In the genomic region with DNA sequence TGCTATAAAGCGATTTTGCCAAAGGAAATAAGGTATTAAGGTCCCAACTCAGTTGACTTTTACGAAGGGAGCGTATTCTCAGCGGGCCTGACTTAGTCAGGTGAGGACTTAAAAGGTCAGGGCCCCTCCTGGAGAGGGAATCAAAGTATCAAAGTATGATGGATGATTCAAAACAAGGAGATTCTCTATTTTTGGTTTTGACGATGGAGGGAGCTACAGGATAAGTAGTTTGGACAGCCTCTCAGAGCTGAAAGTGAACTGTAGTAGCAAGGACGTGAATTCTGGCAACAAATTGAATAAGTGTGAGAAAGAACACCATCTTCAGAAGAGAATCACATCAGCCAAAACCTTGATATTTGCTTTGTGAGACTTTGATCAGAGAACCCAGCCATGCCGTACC, we compare ENCODE assay signal across 25 cellular contexts.
"Had no signal": no experiment of that assay in that cellular context is flagged by ENCODE, and none has a peak within 500 bp of the region (broad histone marks: within the 10 kb centered on the region; RNA-seq: fewer than 3 reads in every experiment).

No MANE protein-coding gene starts in this region.

- H3K27ac ChIP-seq: breast epithelium, gastroesophageal sphincter, hepatocyte, ovary, skin epidermis, testis, transverse colon had no signal

- FAIRE-seq: endothelial cell of umbilical vein had no signal

- H3K27me3 ChIP-seq: breast epithelium, gastroesophageal sphincter, hepatocyte, ovary, testis, transverse colon had no signal

- H2AFZ ChIP-seq: hepatocyte had no signal

- ATAC-seq: activated CD8-positive, alpha-beta T cell treated with anti-CD3 and anti-CD28 coated beads for 36 hours; activated naive CD4-positive, alpha-beta T cell treated with anti-CD3 and anti-CD28 coated beads, Interleukin-2, amount 50 U/mL, for 72 hours; activated T-cell treated with anti-CD3 and anti-CD28 coated beads, Interleukin-2, amount 50 U/mL, for 4 hours; activated T-helper 17 cell treated with anti-CD3 and anti-CD28 coated beads, Interleukin-2, amount 50 U/mL, for 72 hours; gastroesophageal sphincter; left cardiac atrium; left ventricle myocardium superior; sciatic nerve; stimulated activated naive CD8-positive, alpha-beta T cell treated with anti-CD3 and anti-CD28 coated beads, Interleukin-15, Interleukin-2, amounts not matched to agents 100 U/mL and 50 U/mL, for 24 hours; WTC11 had no signal

- H3K79me2 ChIP-seq: hepatocyte had no signal

- H3K9me3 ChIP-seq: breast epithelium, gastroesophageal sphincter, ovary, testis, transverse colon had no signal

- H3K4me1 ChIP-seq: breast epithelium, gastroesophageal sphincter, testis, transverse colon had no signal

- DNase-seq: activated CD4-positive, alpha-beta T cell treated with anti-CD3 and anti-CD28 coated beads for 1 hour; activated CD4-positive, alpha-beta T cell treated with anti-CD3 and anti-CD28 coated beads, Interleukin-2, amount 10 ng/mL, durations not matched to agents 7 days and 5 days; activated CD8-positive, alpha-beta T cell treated with anti-CD3 and anti-CD28 coated beads for 36 hours; activated naive CD4-positive, alpha-beta T cell; activated T-cell treated with anti-CD3 and anti-CD28 coated beads, Interleukin-2, amount 50 U/mL, for 4 hours; central memory CD4-positive, alpha-beta T cell; islet precursor cell; left cardiac atrium; left ventricle myocardium superior; ovary; stimulated activated CD4-positive, alpha-beta T cell treated with anti-CD3 and anti-CD28 coated beads, Interleukin-12 subunit alpha, Interleukin-12 subunit beta, amount 100 ng/mL, for 4 hours; stimulated activated CD4-positive, alpha-beta T cell treated with anti-CD3 and anti-CD28 coated beads, Interleukin-4, amount 100 ng/mL, for 1 hour; stimulated activated naive CD8-positive, alpha-beta T cell treated with anti-CD3 and anti-CD28 coated beads, Interleukin-15, Interleukin-2, amounts not matched to agents 100 U/mL and 50 U/mL, for 24 hours; T1000; testis; transverse colon had no signal

- H3K36me3 ChIP-seq: breast epithelium, gastroesophageal sphincter, ovary, transverse colon had no signal

- H3K4me2 ChIP-seq: hepatocyte had no signal

- H3K4me3 ChIP-seq: breast epithelium, gastroesophageal sphincter, hepatocyte, ovary, skin epidermis, testis, transverse colon had no signal
